7 cellular contexts compared by ENCODE assay signal in genomic region chr16:79045191-79045590, GRCh38.
"Had no signal": no experiment of that assay in that cellular context is flagged by ENCODE, and none has a peak within 500 bp of the region (broad histone marks: within the 10 kb centered on the region; RNA-seq: fewer than 3 reads in every experiment).

No MANE protein-coding gene starts in this region.

- H3K9me3 ChIP-seq: HAP-1 had no signal

- H3K36me3 ChIP-seq: HAP-1 had no signal

- H3K9me3 Mint-ChIP-seq: IgD-negative memory B cell had no signal

- H3K4me3 Mint-ChIP-seq: HFFc6, IgD-negative memory B cell had no signal

- H3K36me3 Mint-ChIP-seq: IgD-negative memory B cell had no signal

- H3K27ac ChIP-seq: GM23248, HL-60 had no signal

- DNase-seq: GM23248, GOT3, H7, HFFc6 had no signal

- H3K27ac Mint-ChIP-seq: HFFc6, IgD-negative memory B cell had no signal

- H3K4me3 ChIP-seq: GM23248, HAP-1 had no signal

- H3K4me1 ChIP-seq: HAP-1 had no signal
